In genomic region chr11:54645606-54646005, GRCh38 we compare ENCODE assay signal across 18 cellular contexts. TPM values are rescaled to one million over a fixed set of nuclear protein-coding genes. Genes with fewer than 3 reads are reported as not detected.
"Had no signal": no experiment of that assay in that cellular context is flagged by ENCODE, and none has a peak within 500 bp of the region (broad histone marks: within the 10 kb centered on the region; RNA-seq: fewer than 3 reads in every experiment).

No MANE protein-coding gene starts in this region.

RNA-seq across cellular contexts. Expression of gene OR4C46, which starts 41.8 kb away (rescaled TPM):
- total RNA-seq: kidney epithelial cell, left ventricle myocardium inferior, lower leg skin, lung, mesothelial cell of epicardium, mononuclear cell, natural killer cell, occipital lobe, osteocyte, posterior vena cava, psoas muscle, sigmoid colon, spleen, subcutaneous adipose tissue, suprapubic skin, thoracic aorta, upper lobe of right lung, uterus had no signal
